ENCODE assay signal across 10 cellular contexts in genomic region chr5:134113572-134113907, GRCh38. TPM values are rescaled to one million over a fixed set of nuclear protein-coding genes. Genes with fewer than 3 reads are reported as not detected.
DNase-seq lines count a peak whose midpoint lies in the region; ATAC-seq, FAIRE-seq and TF ChIP-seq lines count a peak whose summit lies in the region.
"Had no signal": no experiment of that assay in that cellular context is flagged by ENCODE, and none has a peak within 500 bp of the region (broad histone marks: within the 10 kb centered on the region; RNA-seq: fewer than 3 reads in every experiment).

No MANE protein-coding gene starts in this region.

- peaks cover 9% of the 10 kb centered on the region for H3F3A ChIP-seq in neural progenitor cell (ENCODE audit: low read depth)

- peak overlapping the region; percentile 91 for H3K4me3 Mint-ChIP-seq in neural progenitor cell

- H3K36me3 ChIP-seq in HUES6 (ENCODE audit: control insufficient read depth, insufficient read depth, low read length): peaks cover 24% of the 10 kb centered on the region
- H3K36me3 ChIP-seq in duodenal mucosa (ENCODE audit: control insufficient read depth in 1 of 2, insufficient read depth in 2 of 2, low read length in 2 of 2): peaks cover 0 to 5% of the 10 kb centered on the region in 2 donors
- no peaks in the 10 kb centered on the region for H3K36me3 ChIP-seq in neural progenitor cell
- H3K36me3 ChIP-seq in MG63: peaks cover 16% of the 10 kb centered on the region

- H3K4me2 ChIP-seq in A549 (peak overlapping the region; percentile 76), neural progenitor cell (peak overlapping the region; percentile 94)

- no peaks in the 10 kb centered on the region for H3K9me3 Mint-ChIP-seq in neural progenitor cell

- TF ChIP-seq EP300 in A549 (IDR thresholded peaks at IDR 0.05): no peak

- H3K4me1 Mint-ChIP-seq in neural progenitor cell: peaks cover 15% of the 10 kb centered on the region

- 95% methylated on average over 24 of the region's 24 CpGs for WGBS in A549 (ENCODE audit: missing lambda C conversion rate)

- peak overlapping the region; percentile 53 for H3K27ac Mint-ChIP-seq in neural progenitor cell

- no peaks in the 10 kb centered on the region for H3K79me2 ChIP-seq in neural progenitor cell (ENCODE audit: low read depth)

- no peak for FAIRE-seq in A549 (lab: Jason Lieb, UNC)

- CTCF ChIA-PET in A549 (lab: Yijun Ruan, JAX): interaction anchor here (0.7 to 9.2 kb wide), 5 partner anchors 11 to 73 kb away, joined by 3 to 62 read pairs (median 6); no protein-coding TSS in a partner anchor

- DNase-seq in A549 (ENCODE audit: low read depth in 1 of 2, low spot score in 1 of 2): no peak
- no peak for DNase-seq in neural progenitor cell (ENCODE audit: low spot score)
- DNase-seq in NCI-H146 (lab: John Stamatoyannopoulos, UW): no peak
- no peak for DNase-seq in MG63
- DNase-seq: NCI-H1417 treated with DMSO at 0.1 percent for 48 hours, SK-N-SH had no signal

- H3K27me3 Mint-ChIP-seq in neural progenitor cell (ENCODE audit: insufficient read depth, low read depth): peaks cover 9% of the 10 kb centered on the region

- H3K36me3 Mint-ChIP-seq in neural progenitor cell: peaks cover 6% of the 10 kb centered on the region

- H3K9ac ChIP-seq in HUES6 (ENCODE audit: low read length): peak overlapping the region; percentile 56
- H3K9ac ChIP-seq in duodenal mucosa (ENCODE audit: low read depth in 1 of 2, low read length in 2 of 2): peak overlapping the region in 1 of 2 donors; percentile 73
- no peak overlapping the region for H3K9ac ChIP-seq in neural progenitor cell

- H3K4me3 ChIP-seq in A549 (peak overlapping the region; percentile 82; the same call in 1 of the 3 replicates), HUES6 (ENCODE audit: low read depth, low read length) (peak overlapping the region; percentile 62), duodenal mucosa (ENCODE audit: low read depth in 1 of 2, low read length in 2 of 2) (peak overlapping the region; percentile 84 to 87), neural progenitor cell (peak overlapping the region; percentile 75), MG63 (no peak overlapping the region)

- H3K9me3 ChIP-seq in A549: no peaks in the 10 kb centered on the region
- no peaks in the 10 kb centered on the region for H3K9me3 ChIP-seq in HUES6 (ENCODE audit: control insufficient read depth, insufficient read depth, low read depth, low read length)
- no peaks in the 10 kb centered on the region for H3K9me3 ChIP-seq in duodenal mucosa (ENCODE audit: control insufficient read depth in 1 of 2, low read length in 2 of 2)
- no peaks in the 10 kb centered on the region for H3K9me3 ChIP-seq in neural progenitor cell (ENCODE audit: low read depth)
- H3K9me3 ChIP-seq in MG63: no peaks in the 10 kb centered on the region
- H3K9me3 ChIP-seq: SK-N-SH had no signal

- H3K27me3 ChIP-seq in HUES6 (ENCODE audit: control insufficient read depth, insufficient read depth, low read length) (peaks cover 19% of the 10 kb centered on the region; the same call in 1 of the 2 replicates), duodenal mucosa (ENCODE audit: control insufficient read depth in 1 of 2, insufficient read depth in 2 of 2, low read length in 2 of 2) (peaks cover 6 to 8% of the 10 kb centered on the region in 2 donors), neural progenitor cell (peaks cover 61% of the 10 kb centered on the region), MG63 (no peaks in the 10 kb centered on the region)

- POLR2A ChIA-PET in A549 (lab: Yijun Ruan, JAX): no interaction called here

- H4K20me1 ChIP-seq in neural progenitor cell (ENCODE audit: low read depth): peaks cover 38% of the 10 kb centered on the region

- H3K27ac ChIP-seq in A549: peak overlapping the region in 1 of 2 experiments; percentile 87; a peak in 3 of 6 replicates
- no peak overlapping the region for H3K27ac ChIP-seq in HUES6 (ENCODE audit: low read depth, low read length)
- no peak overlapping the region for H3K27ac ChIP-seq in duodenal mucosa (ENCODE audit: low read depth, low read length)
- H3K27ac ChIP-seq in neural progenitor cell: no peak overlapping the region

- TF ChIP-seq POLR2A in A549 (IDR thresholded peaks at IDR 0.05; ENCODE audit: low read length): no peak

- no peak overlapping the region for H2AFZ ChIP-seq in neural progenitor cell (replicated peaks)

- H3K4me1 ChIP-seq in A549: peaks cover 4% of the 10 kb centered on the region; the same call in 1 of the 3 replicates
- peaks cover 39% of the 10 kb centered on the region for H3K4me1 ChIP-seq in HUES6 (ENCODE audit: control insufficient read depth, insufficient read depth, low read length)
- peaks cover 8 to 20% of the 10 kb centered on the region in 2 donors for H3K4me1 ChIP-seq in duodenal mucosa (ENCODE audit: control insufficient read depth in 1 of 2, insufficient read depth in 2 of 2, low read length in 2 of 2)
- peaks cover 7% of the 10 kb centered on the region for H3K4me1 ChIP-seq in neural progenitor cell

- no peak for ATAC-seq in A549
- no peak for ATAC-seq in GM21381 (IDR thresholded peaks at IDR 0.05; ENCODE audit: unreplicated experiment)
- ATAC-seq in GM19351 (IDR thresholded peaks at IDR 0.05; ENCODE audit: unreplicated experiment): no peak

- TF ChIP-seq CTCF in A549 (IDR thresholded peaks at IDR 0.05): no peak
- no peak for TF ChIP-seq CTCF in neural progenitor cell (IDR thresholded peaks at IDR 0.05)

- TF ChIP-seq RAD21 in A549 (conservative IDR thresholded peaks at IDR 0.05 in 1 of 2, IDR thresholded peaks at IDR 0.05 in 1 of 2): no peak

TF ChIP-seq in A549, 52 proteins besides CTCF, POLR2A, EP300 and RAD21:
- TF ChIP-seq REST (IDR thresholded peaks at IDR 0.05): no peak
- TF ChIP-seq CHD4 (IDR thresholded peaks at IDR 0.05; ENCODE audit: borderline replicate concordance): no peak
- no peak for TF ChIP-seq JUN (IDR thresholded peaks at IDR 0.05)
- no peak for TF ChIP-seq RARB (CRISPR knock-in tag; IDR thresholded peaks at IDR 0.05)
- no peak for TF ChIP-seq FOXS1 (CRISPR knock-in tag; IDR thresholded peaks at IDR 0.05)
- TF ChIP-seq ZNF302 (CRISPR knock-in tag; IDR thresholded peaks at IDR 0.05): no peak
- TF ChIP-seq E2F6 (IDR thresholded peaks at IDR 0.05; ENCODE audit: borderline replicate concordance, low read depth): no peak
- TF ChIP-seq TFCP2L1 (CRISPR knock-in tag; IDR thresholded peaks at IDR 0.05): no peak
- no peak for TF ChIP-seq CHD2 (IDR thresholded peaks at IDR 0.05; ENCODE audit: low read length, partially characterized antibody)
- TF ChIP-seq HOXB13 (CRISPR knock-in tag; IDR thresholded peaks at IDR 0.05; ENCODE audit: low read depth): no peak
- TF ChIP-seq MAX (IDR thresholded peaks at IDR 0.05): no peak
- no peak for TF ChIP-seq ESRRA (IDR thresholded peaks at IDR 0.05; ENCODE audit: borderline replicate concordance, low read length)
- no peak for TF ChIP-seq HES2 (IDR thresholded peaks at IDR 0.05)
- no peak for TF ChIP-seq JUNB (IDR thresholded peaks at IDR 0.05)
- no peak for TF ChIP-seq PHF8 (IDR thresholded peaks at IDR 0.05; ENCODE audit: borderline replicate concordance, low read depth)
TF ChIP-seq in A549: peak in this region for 0.

RNA-seq across cellular contexts. Expression of gene TCF7, which starts 0.9 kb away (rescaled TPM):
- polyA plus RNA-seq in A549 (2011; rRNA removed): 2.8 and 3.7 TPM in 2 replicates
- polyA plus RNA-seq in A549 (2012; cell fraction: cytosol; rRNA removed): 4.1 and 4.4 TPM in 2 replicates
- polyA plus RNA-seq in A549 (2012; cell fraction: nucleus; rRNA removed): 5.1 and 5.8 TPM in 2 replicates
- 8.0 to 10.2 TPM (median 10.1 TPM) in 3 replicates for polyA plus RNA-seq in A549 (2017; fragmentation: RNase III; extraction: RNeasy Plus Mini Kit Qiagen cat#74134 plus additional on column Dnase treatment)
- 6.3 and 7.2 TPM in 2 replicates for polyA minus RNA-seq in A549 (2011; rRNA and poly(A)+ RNA removed)
- total RNA-seq in neural progenitor cell (ENCODE audit: low replicate concordance): 0.73 and 1.8 TPM in 2 replicates
- 8.9 and 12.0 TPM in 2 replicates for total RNA-seq in MG63 (2014; rRNA removed; shearing (Covaris generic); ENCODE audit: low replicate concordance)
